Comparison of ENCODE assay signal across 17 cellular contexts in genomic region chr1:1333551-1334241, GRCh38. TPM values are rescaled to one million over a fixed set of nuclear protein-coding genes. Genes with fewer than 3 reads are reported as not detected.
DNase-seq lines count a peak whose midpoint lies in the region; ATAC-seq and TF ChIP-seq lines count a peak whose summit lies in the region.
"Had no signal": no experiment of that assay in that cellular context is flagged by ENCODE, and none has a peak within 500 bp of the region (broad histone marks: within the 10 kb centered on the region; RNA-seq: fewer than 3 reads in every experiment).

No MANE protein-coding gene starts in this region.

- no peak for TF ChIP-seq EP300 in SK-N-SH (IDR thresholded peaks at IDR 0.05; ENCODE audit: borderline replicate concordance in 1 of 2, low read depth in 1 of 2, low read length in 1 of 2)

- ATAC-seq in SK-N-SH treated with all-trans-retinoic acid at 6 μM for 48 hours (no peak), gastrocnemius medialis (peak; percentile 9 to 10)
- ATAC-seq: activated T-cell treated with anti-CD3 and anti-CD28 coated beads, Interleukin-2, amount 50 U/mL, for 4 hours had no signal

- intact Hi-C loops in gastrocnemius medialis (cut with DNase I; ENCODE audit: low total_unique reads): no loop called here

- no peaks in the 10 kb centered on the region for H3K9me2 ChIP-seq in SK-N-SH

- H3F3A ChIP-seq in SK-N-SH (replicated peaks; ENCODE audit: insufficient read depth): peaks cover 5% of the 10 kb centered on the region

- DNase-seq in SK-N-SH: no peak
- DNase-seq in gastrocnemius medialis: no peak
- no peak for DNase-seq in NCI-H2107 treated with DMSO at 0.1 percent for 48 hours (lab: John Stamatoyannopoulos, UW; ENCODE audit: unreplicated experiment)
- DNase-seq: activated CD4-positive, alpha-beta T cell treated with anti-CD3 and anti-CD28 coated beads, Interleukin-2, amount 50 U/mL, for 4 hours; activated T-cell treated with anti-CD3 and anti-CD28 coated beads, Interleukin-2, amount 50 U/mL, for 4 hours; brain microvascular endothelial cell; erythroblast; heart left ventricle; islet precursor cell; midbrain; NCI-H1694; NCI-H446 treated with DMSO at 0.1 percent for 48 hours; stimulated activated CD4-positive, alpha-beta T cell treated with anti-CD3 and anti-CD28 coated beads, Interleukin-4, amount 100 ng/mL, for 1 hour had no signal

- no peak for TF ChIP-seq RAD21 in SK-N-SH (IDR thresholded peaks at IDR 0.05; ENCODE audit: low read length)

- H3K36me3 ChIP-seq in SK-N-SH (replicated peaks in 1 of 2; ENCODE audit: control insufficient read depth in 1 of 2, insufficient read depth in 2 of 2, low read length in 1 of 2) (peaks cover 0 to 14% of the 10 kb centered on the region in 2 experiments), gastrocnemius medialis (peaks cover 0 to 27% of the 10 kb centered on the region in 2 donors)

- no peak overlapping the region for H3K4me3 ChIP-seq in SK-N-SH (ENCODE audit: low read depth in 2 of 2, low read length in 1 of 2)
- H3K4me3 ChIP-seq in gastrocnemius medialis: no peak overlapping the region
- H3K4me3 ChIP-seq: heart left ventricle, SK-N-MC had no signal

- TF ChIP-seq POLR2A in gastrocnemius medialis (IDR thresholded peaks at IDR 0.05): no peak

- no peaks in the 10 kb centered on the region for H3K9me3 ChIP-seq in SK-N-SH
- no peaks in the 10 kb centered on the region for H3K9me3 ChIP-seq in gastrocnemius medialis
- H3K9me3 ChIP-seq: heart left ventricle, neutrophil had no signal

- H3K27ac ChIP-seq in SK-N-SH (ENCODE audit: low read depth in 2 of 2, low read length in 1 of 2) (no peak overlapping the region), gastrocnemius medialis (peak overlapping the region in 3 of 4 donors; percentile 20 to 43 (median 37))
- H3K27ac ChIP-seq: brain microvascular endothelial cell, heart left ventricle, neutrophil, SK-N-MC had no signal

- H2AFZ ChIP-seq in SK-N-SH (ENCODE audit: low read depth): no peak overlapping the region

- H3K27me3 ChIP-seq in SK-N-SH (ENCODE audit: insufficient read depth): no peaks in the 10 kb centered on the region
- H3K27me3 ChIP-seq in gastrocnemius medialis: no peaks in the 10 kb centered on the region
- H3K27me3 ChIP-seq: brain microvascular endothelial cell, heart left ventricle, neutrophil had no signal

- H3K79me2 ChIP-seq in SK-N-SH (ENCODE audit: insufficient read depth): no peaks in the 10 kb centered on the region

- CTCF ChIA-PET in SK-N-SH (lab: Yijun Ruan, JAX): interaction anchor here (1.5 to 3.6 kb wide), 2 partner anchors 10 to 29 kb away, joined by 3 to 16 read pairs; no protein-coding TSS in a partner anchor

- POLR2A ChIA-PET in SK-N-SH (lab: Yijun Ruan, JAX): no interaction called here

- H3K4me2 ChIP-seq in SK-N-SH: no peak overlapping the region

- 88% methylated on average over 14 of the region's 36 CpGs for WGBS in SK-N-SH (ENCODE audit: low lambda C conversion rate)

- H3K4me1 ChIP-seq in SK-N-SH (ENCODE audit: control insufficient read depth in 1 of 2, insufficient read depth in 2 of 2, low read depth in 1 of 2, low read length in 1 of 2) (peaks cover 0 to 15% of the 10 kb centered on the region in 2 experiments; a peak in 1 of 4 replicates), gastrocnemius medialis (peaks cover 21 to 27% of the 10 kb centered on the region in 2 donors)

- no peaks in the 10 kb centered on the region for H4K20me1 ChIP-seq in SK-N-SH (ENCODE audit: insufficient read depth)

- no peak for TF ChIP-seq CTCF in SK-N-SH (IDR thresholded peaks at IDR 0.05)
- no peak for TF ChIP-seq CTCF in gastrocnemius medialis (IDR thresholded peaks at IDR 0.05 in 4 of 5, conservative IDR thresholded peaks at IDR 0.05 in 1 of 5)

- in situ Hi-C loops in gastrocnemius medialis (cut with MboI; ENCODE audit: low sequenced_read_pairs in 4 of 4): no loop called here

- no peak overlapping the region for H3K9ac ChIP-seq in SK-N-SH

TF ChIP-seq in SK-N-SH, 30 proteins besides CTCF, POLR2A, EP300 and RAD21:
- TF ChIP-seq MEF2A (IDR thresholded peaks at IDR 0.05; ENCODE audit: borderline replicate concordance, low read depth): no peak
- TF ChIP-seq, protein P1, sequence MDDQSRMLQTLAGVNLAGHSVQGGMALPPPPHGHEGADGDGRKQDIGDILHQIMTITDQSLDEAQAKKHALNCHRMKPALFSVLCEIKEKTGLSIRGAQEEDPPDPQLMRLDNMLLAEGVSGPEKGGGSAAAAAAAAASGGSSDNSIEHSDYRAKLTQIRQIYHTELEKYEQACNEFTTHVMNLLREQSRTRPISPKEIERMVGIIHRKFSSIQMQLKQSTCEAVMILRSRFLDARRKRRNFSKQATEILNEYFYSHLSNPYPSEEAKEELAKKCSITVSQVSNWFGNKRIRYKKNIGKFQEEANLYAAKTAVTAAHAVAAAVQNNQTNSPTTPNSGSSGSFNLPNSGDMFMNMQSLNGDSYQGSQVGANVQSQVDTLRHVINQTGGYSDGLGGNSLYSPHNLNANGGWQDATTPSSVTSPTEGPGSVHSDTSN (IDR thresholded peaks at IDR 0.05): 0 out of 2 replicates have a peak, but pooled peaks have one; percentile 3

TF ChIP-seq in SK-N-SH treated with all-trans-retinoic acid at 6 μM for 48 hours, 23 proteins besides CTCF, POLR2A, EP300 and RAD21 (continues in another document):
- TF ChIP-seq BACH2 (CRISPR knock-in tag; IDR thresholded peaks at IDR 0.05; ENCODE audit: borderline replicate concordance): no peak
- no peak for TF ChIP-seq RARB (CRISPR knock-in tag; IDR thresholded peaks at IDR 0.05)
- TF ChIP-seq CSDC2 (CRISPR knock-in tag; IDR thresholded peaks at IDR 0.05): no peak
- TF ChIP-seq TOX (CRISPR knock-in tag; IDR thresholded peaks at IDR 0.05; ENCODE audit: borderline replicate concordance): no peak
- no peak for TF ChIP-seq ARNTL (CRISPR knock-in tag; IDR thresholded peaks at IDR 0.05; ENCODE audit: borderline replicate concordance, low read depth)
- TF ChIP-seq ZNF8 (CRISPR knock-in tag; IDR thresholded peaks at IDR 0.05): no peak
- TF ChIP-seq, protein P2, sequence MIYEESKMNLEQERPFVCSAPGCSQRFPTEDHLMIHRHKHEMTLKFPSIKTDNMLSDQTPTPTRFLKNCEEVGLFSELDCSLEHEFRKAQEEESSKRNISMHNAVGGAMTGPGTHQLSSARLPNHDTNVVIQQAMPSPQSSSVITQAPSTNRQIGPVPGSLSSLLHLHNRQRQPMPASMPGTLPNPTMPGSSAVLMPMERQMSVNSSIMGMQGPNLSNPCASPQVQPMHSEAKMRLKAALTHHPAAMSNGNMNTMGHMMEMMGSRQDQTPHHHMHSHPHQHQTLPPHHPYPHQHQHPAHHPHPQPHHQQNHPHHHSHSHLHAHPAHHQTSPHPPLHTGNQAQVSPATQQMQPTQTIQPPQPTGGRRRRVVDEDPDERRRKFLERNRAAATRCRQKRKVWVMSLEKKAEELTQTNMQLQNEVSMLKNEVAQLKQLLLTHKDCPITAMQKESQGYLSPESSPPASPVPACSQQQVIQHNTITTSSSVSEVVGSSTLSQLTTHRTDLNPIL (CRISPR knock-in tag; IDR thresholded peaks at IDR 0.05; ENCODE audit: low read depth): no peak
- TF ChIP-seq OSR1 (CRISPR knock-in tag; IDR thresholded peaks at IDR 0.05): no peak
- no peak for TF ChIP-seq CSRNP3 (CRISPR knock-in tag; IDR thresholded peaks at IDR 0.05)
- no peak for TF ChIP-seq ZC3H10 (CRISPR knock-in tag; IDR thresholded peaks at IDR 0.05)

RNA-seq across cellular contexts. Expression of gene TAS1R3, which starts 2.6 kb away (rescaled TPM):
- 0.06 and 0.08 TPM in 2 replicates for polyA plus RNA-seq in SK-N-SH (2012; rRNA removed)
- 0.03 TPM in 1 of 2 replicates, not detected in the other for polyA plus RNA-seq in SK-N-SH (2012; cell fraction: cytosol; rRNA removed)
- polyA plus RNA-seq in SK-N-SH (2012; cell fraction: nucleus; rRNA removed): 0.55 and 0.62 TPM in 2 replicates
- total RNA-seq in gastrocnemius medialis: under 1 TPM in 2 of 4 donors, not detected in 2; 0.20 to 0.44 TPM
- total RNA-seq: M059J had no signal

RNA-seq across cellular contexts. Expression of gene CPTP, which starts 9.1 kb away (rescaled TPM):
- polyA plus RNA-seq in SK-N-SH (2012; rRNA removed): 12.3 and 13.4 TPM in 2 replicates
- 5.8 and 11.0 TPM in 2 replicates for polyA plus RNA-seq in SK-N-SH (2012; cell fraction: cytosol; rRNA removed)
- polyA plus RNA-seq in SK-N-SH (2012; cell fraction: nucleus; rRNA removed): 9.9 and 14.4 TPM in 2 replicates
- 10 to 100 TPM; 22.7 to 64.9 (median 34.0) TPM for total RNA-seq in gastrocnemius medialis

RNA-seq across cellular contexts. Expression of gene INTS11, which starts 9.2 kb away (rescaled TPM):
- 137 and 141 TPM in 2 replicates for polyA plus RNA-seq in SK-N-SH (2012; rRNA removed)
- 42.5 and 60.8 TPM in 2 replicates for polyA plus RNA-seq in SK-N-SH (2012; cell fraction: cytosol; rRNA removed)
- 483 and 499 TPM in 2 replicates for polyA plus RNA-seq in SK-N-SH (2012; cell fraction: nucleus; rRNA removed)
- total RNA-seq in gastrocnemius medialis: 10 to 100 TPM; 74.0 to 94.4 (median 84.7) TPM

RNA-seq across cellular contexts. Expression of gene DVL1, which starts 15.5 kb away (rescaled TPM):
- 31.3 and 32.0 TPM in 2 replicates for polyA plus RNA-seq in SK-N-SH (2012; rRNA removed)
- 7.9 and 13.4 TPM in 2 replicates for polyA plus RNA-seq in SK-N-SH (2012; cell fraction: cytosol; rRNA removed)
- 145 and 194 TPM in 2 replicates for polyA plus RNA-seq in SK-N-SH (2012; cell fraction: nucleus; rRNA removed)
- total RNA-seq in gastrocnemius medialis: 100 to 1,000 TPM; 196 to 311 (median 258) TPM

RNA-seq across cellular contexts. Expression of gene MXRA8, which starts 24.7 kb away (rescaled TPM):
- polyA plus RNA-seq in SK-N-SH (2012; rRNA removed): 2.5 and 3.8 TPM in 2 replicates
- polyA plus RNA-seq in SK-N-SH (2012; cell fraction: cytosol; rRNA removed): 0.90 and 1.8 TPM in 2 replicates
- 14.2 and 20.4 TPM in 2 replicates for polyA plus RNA-seq in SK-N-SH (2012; cell fraction: nucleus; rRNA removed)
- total RNA-seq in gastrocnemius medialis: 10 to 100 TPM; 13.9 to 41.9 (median 34.2) TPM

Comparison
In these comparisons a context has a peak if more than half of its experiments do, and no peak if none do; other contexts are left out.
1. H3K27ac ChIP-seq: peak in gastrocnemius medialis (3 of 4); none in SK-N-SH (0 of 2).